Comparison of ENCODE assay signal across 19 cellular contexts in the genomic region with DNA sequence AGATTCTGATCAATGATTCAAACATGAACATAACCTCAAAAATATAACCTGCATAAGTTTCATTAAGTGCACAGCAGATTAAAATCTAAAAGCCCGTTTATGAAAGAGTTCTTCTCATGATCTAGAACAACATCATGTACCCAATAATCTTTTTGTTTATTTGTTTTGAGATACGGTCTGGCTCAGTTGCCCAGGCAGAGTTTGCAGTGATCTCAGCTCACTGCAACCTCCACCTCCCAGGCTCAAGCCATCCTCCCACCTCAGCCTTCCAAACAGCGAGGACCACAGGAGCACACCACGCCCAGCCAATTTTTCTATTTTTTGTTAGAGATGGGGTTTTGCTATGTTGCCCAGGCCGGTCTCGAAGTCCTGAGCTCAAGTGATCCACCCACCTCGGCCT.
DNase-seq lines count a peak whose midpoint lies in the region; TF ChIP-seq lines count a peak whose summit lies in the region.
"Had no signal": no experiment of that assay in that cellular context is flagged by ENCODE, and none has a peak within 500 bp of the region (broad histone marks: within the 10 kb centered on the region; RNA-seq: fewer than 3 reads in every experiment).

No MANE protein-coding gene starts in this region.

- H3K4me3 ChIP-seq in HL-60 (replicated peaks; ENCODE audit: insufficient read depth, low read length) (no peak overlapping the region), neutrophil (ENCODE audit: low read depth in 1 of 2, low read length in 1 of 2) (no peak overlapping the region), lower leg skin (ENCODE audit: low read depth, poor library complexity, severe bottlenecking) (no peak overlapping the region)
- H3K4me3 ChIP-seq: GM23248 had no signal

- H3K36me3 Mint-ChIP-seq in dendritic cell treated with granulocyte-macrophage colony-stimulating factor and Interleukin-4, amounts not matched to agents 40 ng/mL and 50 ng/mL, for 4 days (ENCODE audit: low read depth), result peaks cover 19% of the 10 kb centered on the region

- no peaks in the 10 kb centered on the region for H3K9me3 ChIP-seq in neutrophil

- H3K36me3 ChIP-seq in neutrophil, result peaks cover 5% of the 10 kb centered on the region

- no peak overlapping the region for H3K4me3 Mint-ChIP-seq in dendritic cell treated with granulocyte-macrophage colony-stimulating factor and Interleukin-4, amounts not matched to agents 40 ng/mL and 50 ng/mL, for 4 days
- H3K4me3 Mint-ChIP-seq: CD4-positive, CD25-positive, alpha-beta regulatory T cell; H9 had no signal

- no peaks in the 10 kb centered on the region for H3K27me3 Mint-ChIP-seq in dendritic cell treated with granulocyte-macrophage colony-stimulating factor and Interleukin-4, amounts not matched to agents 40 ng/mL and 50 ng/mL, for 4 days
- H3K27me3 Mint-ChIP-seq: CD4-positive, CD25-positive, alpha-beta regulatory T cell had no signal

- intact Hi-C loops in dendritic cell treated with granulocyte-macrophage colony-stimulating factor and Interleukin-4, amounts not matched to agents 40 ng/mL and 50 ng/mL, for 4 days (cut with micrococcal nuclease), result no loop called here
- intact Hi-C loops in lower leg skin (cut with DNase I; ENCODE audit: low total_unique reads), result no loop called here

- peaks cover 19 to 36% of the 10 kb centered on the region in 2 experiments for H3K4me1 ChIP-seq in neutrophil (ENCODE audit: control insufficient read depth in 1 of 2, insufficient read depth in 1 of 2, low read depth in 1 of 2, low read length in 1 of 2)

- H3K27ac Mint-ChIP-seq in dendritic cell treated with granulocyte-macrophage colony-stimulating factor and Interleukin-4, amounts not matched to agents 40 ng/mL and 50 ng/mL, for 4 days, result peak overlapping the region; percentile 94
- H3K27ac Mint-ChIP-seq: CD4-positive, CD25-positive, alpha-beta regulatory T cell; H9 had no signal

- WGBS in lower leg skin, 2 donors, result 90 to 93% methylated on average over 7 of the region's 7 CpGs

- H3K27me3 ChIP-seq in HL-60 (ENCODE audit: insufficient read depth, poor library complexity, severe bottlenecking), result no peaks in the 10 kb centered on the region
- no peaks in the 10 kb centered on the region for H3K27me3 ChIP-seq in neutrophil

- no peak for TF ChIP-seq POLR2A in lower leg skin (IDR thresholded peaks at IDR 0.05)

- H3K9me3 Mint-ChIP-seq in dendritic cell treated with granulocyte-macrophage colony-stimulating factor and Interleukin-4, amounts not matched to agents 40 ng/mL and 50 ng/mL, for 4 days, result no peaks in the 10 kb centered on the region
- H3K9me3 Mint-ChIP-seq: H9 had no signal

- DNase-seq in HL-60 (ENCODE audit: low read depth in 1 of 2, low spot score in 1 of 2) (no peak), lower leg skin (ENCODE audit: low spot score in 2 of 2) (no peak), midbrain (lab: John Stamatoyannopoulos, UW) (no peak)
- no peak for DNase-seq in activated CD4-positive, alpha-beta T cell treated with anti-CD3 and anti-CD28 coated beads, Interleukin-2, amount 50 U/mL, for 48 hours
- no peak for DNase-seq in stimulated activated CD4-positive, alpha-beta T cell treated with anti-CD3 and anti-CD28 coated beads, Interleukin-15, amount 100 ng/mL, for 24 hours
- DNase-seq: CD4-positive, CD25-positive, alpha-beta regulatory T cell; DMS79; H9; NCI-H1092 treated with DMSO at 0.1 percent for 48 hours; NCI-H1436 treated with DMSO at 0.1 percent for 48 hours; NCI-H2029; NCI-H2227 treated with DMSO at 0.1 percent for 48 hours; NCI-H510A; SHP77 treated with DMSO at 0.1 percent for 48 hours had no signal

- peaks cover 26% of the 10 kb centered on the region for H3K4me1 Mint-ChIP-seq in dendritic cell treated with granulocyte-macrophage colony-stimulating factor and Interleukin-4, amounts not matched to agents 40 ng/mL and 50 ng/mL, for 4 days (ENCODE audit: low read depth)

- peak overlapping the region; percentile 100 for H3K27ac ChIP-seq in 22Rv1
- peak overlapping the region; percentile 76 for H3K27ac ChIP-seq in HL-60 (replicated peaks)
- peak overlapping the region; percentile 88 for H3K27ac ChIP-seq in neutrophil
- H3K27ac ChIP-seq: GM23248, RWPE1 had no signal

- no peak for TF ChIP-seq CTCF in 22Rv1 (IDR thresholded peaks at IDR 0.05)
- TF ChIP-seq CTCF in HL-60 (IDR thresholded peaks at IDR 0.05; ENCODE audit: insufficient read depth, low read length), result no peak
- no peak for TF ChIP-seq CTCF in neutrophil (IDR thresholded peaks at IDR 0.05)
- TF ChIP-seq CTCF in lower leg skin (IDR thresholded peaks at IDR 0.05), result no peak
